ENCODE assay signal across 10 cellular contexts in the genomic region with DNA sequence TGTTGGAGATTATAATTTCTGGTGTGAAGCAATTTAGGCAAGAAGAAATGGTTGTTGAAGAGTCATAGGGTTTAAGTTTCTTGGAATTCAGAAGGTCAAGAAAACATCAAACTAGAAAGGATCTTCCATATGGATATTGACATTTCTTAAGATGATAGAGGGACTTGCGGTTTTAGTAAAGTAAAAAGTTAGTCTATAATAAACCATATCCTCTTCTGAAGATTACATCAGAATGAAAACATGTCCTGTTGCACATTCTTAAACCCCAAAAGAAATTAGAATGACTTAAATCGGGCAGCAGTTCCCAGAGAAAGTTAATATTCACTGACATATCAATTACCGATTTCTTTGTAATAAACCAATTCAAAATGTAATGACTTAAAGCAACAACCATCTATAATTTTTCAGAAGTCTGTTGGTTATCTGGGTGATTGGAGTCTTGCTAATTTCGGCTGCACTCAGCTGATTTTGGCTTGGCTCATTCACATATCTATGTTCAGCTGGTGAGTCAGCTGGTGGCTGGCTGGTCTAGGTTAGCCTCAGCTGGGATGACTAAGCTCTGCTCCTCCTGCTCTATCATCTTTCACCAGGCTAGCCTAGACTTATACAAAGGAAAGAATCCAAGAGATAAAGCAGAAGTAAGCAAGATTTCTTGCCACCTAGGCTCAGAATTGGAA. TPM values are rescaled to one million over a fixed set of nuclear protein-coding genes. Genes with fewer than 3 reads are reported as not detected.
DNase-seq lines count a peak whose midpoint lies in the region; FAIRE-seq and TF ChIP-seq lines count a peak whose summit lies in the region.
"Had no signal": no experiment of that assay in that cellular context is flagged by ENCODE, and none has a peak within 500 bp of the region (broad histone marks: within the 10 kb centered on the region; RNA-seq: fewer than 3 reads in every experiment).

No MANE protein-coding gene starts in this region.

- no peak for TF ChIP-seq CTCF in fibroblast of mammary gland (conservative IDR thresholded peaks at IDR 0.05; ENCODE audit: control insufficient read depth, insufficient read depth, low read depth, low read length)
- TF ChIP-seq CTCF in progenitor cell of endocrine pancreas (IDR thresholded peaks at IDR 0.05; ENCODE audit: unreplicated experiment), result no peak

- H3K9me3 Mint-ChIP-seq in progenitor cell of endocrine pancreas (ENCODE audit: low read depth), result peaks cover 32% of the 10 kb centered on the region

- H3K4me3 Mint-ChIP-seq in progenitor cell of endocrine pancreas (ENCODE audit: low read depth), result no peak overlapping the region

- no peak overlapping the region for H3K4me3 ChIP-seq in fibroblast of mammary gland (ENCODE audit: control insufficient read depth, low read depth, low read length)
- H3K4me3 ChIP-seq: cardiac muscle cell, upper lobe of left lung had no signal

- no peak overlapping the region for H3K27ac Mint-ChIP-seq in progenitor cell of endocrine pancreas

- H3K27me3 Mint-ChIP-seq in progenitor cell of endocrine pancreas, result no peaks in the 10 kb centered on the region

- FAIRE-seq in RCC 7860 (lab: Jason Lieb, UNC) (peak; percentile 96), GM19239 (lab: Jason Lieb, UNC) (no peak)

- peaks cover 2% of the 10 kb centered on the region for H3K4me1 Mint-ChIP-seq in progenitor cell of endocrine pancreas (ENCODE audit: low read depth)

- peak; percentile 4 for DNase-seq in activated naive CD4-positive, alpha-beta T cell treated with Interleukin-2 at 50 U/mL for 16 hours
- no peak for DNase-seq in activated naive CD4-positive, alpha-beta T cell (lab: John Stamatoyannopoulos, UW)
- peak; percentile 76 for DNase-seq in RCC 7860 (ENCODE audit: low spot score)
- peak; percentile 85 for DNase-seq in fibroblast of mammary gland (ENCODE audit: low read depth)
- DNase-seq in stimulated activated CD4-positive, alpha-beta T cell treated with anti-CD3 and anti-CD28 coated beads, Interleukin-1b, Interleukin-23, amount 100 ng/mL, for 48 hours, result peak; percentile 30
- no peak for DNase-seq in progenitor cell of endocrine pancreas (ENCODE audit: low spot score, unreplicated experiment)
- DNase-seq in T-helper 1 cell, result no peak
- DNase-seq in GM19239 (ENCODE audit: insufficient read length, low spot score), result no peak
- DNase-seq: upper lobe of left lung had no signal

- H3K36me3 Mint-ChIP-seq in progenitor cell of endocrine pancreas (ENCODE audit: insufficient read depth), result peaks cover 3% of the 10 kb centered on the region

RNA-seq across cellular contexts. Expression of a gene that starts 24.4 kb away (rescaled TPM):
- total RNA-seq in progenitor cell of endocrine pancreas, result 26.9 and 28.7 TPM in 2 replicates

Comparison
In these comparisons a context has a peak if more than half of its experiments do, and no peak if none do; other contexts are left out.
1. DNase-seq: peak in activated naive CD4-positive, alpha-beta T cell treated with Interleukin-2 at 50 U/mL for 16 hours (single experiment), RCC 7860 (single experiment), fibroblast of mammary gland (single experiment) and stimulated activated CD4-positive, alpha-beta T cell treated with anti-CD3 and anti-CD28 coated beads, Interleukin-1b, Interleukin-23, amount 100 ng/mL, for 48 hours (single experiment); none in activated naive CD4-positive, alpha-beta T cell (0 of 4), progenitor cell of endocrine pancreas (single experiment), T-helper 1 cell (0 of 5) and GM19239 (single experiment).